ENCODE assay signal across 8 cellular contexts in genomic region chr19:49579947-49580263, GRCh38. TPM values are rescaled to one million over a fixed set of nuclear protein-coding genes. Genes with fewer than 3 reads are reported as not detected.
DNase-seq lines count a peak whose midpoint lies in the region; ATAC-seq and TF ChIP-seq lines count a peak whose summit lies in the region.

No MANE protein-coding gene starts in this region.

- no peaks in the 10 kb centered on the region for H3K27me3 ChIP-seq in Peyer's patch

- DNase-seq in Peyer's patch (no peak), fibroblast of mammary gland (ENCODE audit: low read depth) (no peak), retinal pigment epithelial cell (ENCODE audit: low read depth) (no peak), KG1 (lab: John Stamatoyannopoulos, UW) (no peak), islet precursor cell (no peak), NCI-H1436 (lab: John Stamatoyannopoulos, UW) (no peak)

- no peak for TF ChIP-seq CTCF in Peyer's patch (IDR thresholded peaks at IDR 0.05)
- no peak for TF ChIP-seq CTCF in fibroblast of mammary gland (conservative IDR thresholded peaks at IDR 0.05; ENCODE audit: control insufficient read depth, insufficient read depth, low read depth, low read length)
- no peak for TF ChIP-seq CTCF in retinal pigment epithelial cell (conservative IDR thresholded peaks at IDR 0.05; ENCODE audit: low read depth, low read length)

- H3K27ac ChIP-seq in Peyer's patch, result peak overlapping the region; percentile 62 to 82 (median 78)

- H3K4me3 ChIP-seq in Peyer's patch (peak overlapping the region; percentile 47 to 76 (median 64)), fibroblast of mammary gland (ENCODE audit: control insufficient read depth, low read depth, low read length) (peak overlapping the region; percentile 99), retinal pigment epithelial cell (ENCODE audit: low read length) (peak overlapping the region; percentile 99)

- peak; percentile 4 for ATAC-seq in GM21381 (IDR thresholded peaks at IDR 0.05; ENCODE audit: unreplicated experiment)
- ATAC-seq in HG02970 (IDR thresholded peaks at IDR 0.05; ENCODE audit: low FRiP score, unreplicated experiment), result no peak

- no peak for TF ChIP-seq POLR2A in Peyer's patch (IDR thresholded peaks at IDR 0.05)

- peaks cover 0 to 14% (median 5%) of the 10 kb centered on the region in 4 donors for H3K4me1 ChIP-seq in Peyer's patch

- H3K9me3 ChIP-seq in Peyer's patch, result no peaks in the 10 kb centered on the region

- peaks cover 0 to 15% (median 0%) of the 10 kb centered on the region in 3 donors for H3K36me3 ChIP-seq in Peyer's patch

RNA-seq across cellular contexts. Expression of gene NOSIP, which starts 0.5 kb away (rescaled TPM):
- 10 to 100 TPM; 73.4 to 86.7 (median 80.9) TPM for total RNA-seq in Peyer's patch

RNA-seq across cellular contexts. Expression of gene PRRG2, which starts 1.2 kb away (rescaled TPM):
- 10 to 100 TPM in 3 of 4 donors, 1 to 10 TPM in 1; 1.7 to 20.8 (median 13.1) TPM for total RNA-seq in Peyer's patch

RNA-seq across cellular contexts. Expression of gene PRR12, which starts 11.1 kb away (rescaled TPM):
- total RNA-seq in Peyer's patch, result 10 to 100 TPM; 13.5 to 39.6 (median 28.1) TPM

RNA-seq across cellular contexts. Expression of gene RCN3, which starts 52.1 kb away (rescaled TPM):
- 100 to 1,000 TPM in 3 of 4 donors, 10 to 100 TPM in 1; 78.6 to 199 (median 151) TPM for total RNA-seq in Peyer's patch
